In the genomic region with DNA sequence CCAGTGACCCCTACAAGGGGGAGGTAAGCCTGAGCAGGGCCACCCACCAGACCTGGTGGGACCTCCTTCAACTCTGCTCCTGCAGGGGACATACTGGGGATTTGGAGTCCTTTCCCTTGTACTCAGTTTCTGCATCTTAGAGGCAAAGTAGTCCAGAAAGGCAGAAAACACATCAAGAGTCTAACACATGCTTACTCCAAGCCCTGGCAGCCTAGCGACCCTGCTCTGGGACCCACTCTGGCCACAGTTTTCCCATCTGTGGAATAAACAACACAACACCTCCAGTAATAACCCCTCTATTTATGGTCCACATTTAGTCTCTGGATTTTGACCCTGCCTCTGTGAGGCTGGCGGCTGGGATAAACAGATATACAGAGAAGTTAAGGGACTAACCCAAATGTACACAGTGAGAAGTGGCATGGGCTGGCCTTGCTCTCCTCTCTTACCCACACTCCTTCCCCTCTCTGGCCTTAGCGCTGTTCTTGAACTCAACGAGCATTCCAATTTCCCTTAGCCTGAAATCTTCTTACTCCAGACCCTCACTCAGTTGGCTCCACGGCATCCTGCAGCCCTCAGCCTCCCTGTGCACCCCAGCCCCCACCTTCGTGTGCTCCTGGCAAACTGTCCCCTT, we compare ENCODE assay signal across 13 cellular contexts. TPM values are rescaled to one million over a fixed set of nuclear protein-coding genes. Genes with fewer than 3 reads are reported as not detected.
DNase-seq lines count a peak whose midpoint lies in the region; ATAC-seq and TF ChIP-seq lines count a peak whose summit lies in the region.
"Had no signal": no experiment of that assay in that cellular context is flagged by ENCODE, and none has a peak within 500 bp of the region (broad histone marks: within the 10 kb centered on the region; RNA-seq: fewer than 3 reads in every experiment).

No MANE protein-coding gene starts in this region.

- 61 to 76% methylated on average over 5 to 6 of the region's 6 CpGs for WGBS in esophagus squamous epithelium, 2 donors

- DNase-seq in RWPE1 (ENCODE audit: low spot score) (no peak), esophagus squamous epithelium (lab: John Stamatoyannopoulos, UW) (no peak), T-helper 1 cell (no peak), T-helper 2 cell (no peak)
- DNase-seq: activated T-cell treated with anti-CD3 and anti-CD28 coated beads for 4 hours, EL, NCI-H526, SHP77 treated with DMSO at 0.1 percent for 48 hours had no signal

- POLR2A ChIA-PET in RWPE1 (lab: Yijun Ruan, JAX; ENCODE audit: low non-redundant PET): no interaction called here

- no peak for ATAC-seq in HG03342 (IDR thresholded peaks at IDR 0.05; ENCODE audit: unreplicated experiment)
- ATAC-seq in GM21515 (IDR thresholded peaks at IDR 0.05; ENCODE audit: unreplicated experiment): no peak
- ATAC-seq: GM23338 had no signal

- no peak for TF ChIP-seq POLR2A in esophagus squamous epithelium (IDR thresholded peaks at IDR 0.05)

- H3K4me2 ChIP-seq in BLaER1: peak overlapping the region; percentile 100
- H3K4me2 ChIP-seq: GM23338 had no signal

- TF ChIP-seq CTCF in RWPE1 (conservative IDR thresholded peaks at IDR 0.05; ENCODE audit: low read depth) (no peak), esophagus squamous epithelium (IDR thresholded peaks at IDR 0.05) (no peak)

- intact Hi-C loops in esophagus squamous epithelium (cut with DNase I): loop anchor here (10.0 kb wide), 1 partner anchor 245 kb away; no protein-coding TSS in a partner anchor

- H3K4me1 ChIP-seq in BLaER1: peaks cover 83% of the 10 kb centered on the region
- peaks cover 55 to 86% (median 73%) of the 10 kb centered on the region in 3 donors for H3K4me1 ChIP-seq in esophagus squamous epithelium
- H3K4me1 ChIP-seq in rectal smooth muscle tissue (ENCODE audit: control insufficient read depth, insufficient read depth, low read length): peaks cover 51% of the 10 kb centered on the region

- H3K36me3 ChIP-seq in BLaER1 (peaks cover 54% of the 10 kb centered on the region), esophagus squamous epithelium (peaks cover 0 to 16% (median 0%) of the 10 kb centered on the region in 3 donors), rectal smooth muscle tissue (ENCODE audit: control insufficient read depth, insufficient read depth, low read length) (no peaks in the 10 kb centered on the region)

- H3K27ac ChIP-seq in BLaER1: peak overlapping the region; percentile 44; the same call in 1 of the 2 replicates
- peak overlapping the region; percentile 99 for H3K27ac ChIP-seq in RWPE1
- peak overlapping the region in 3 of 4 donors; percentile 90 to 96 (median 95) for H3K27ac ChIP-seq in esophagus squamous epithelium
- peak overlapping the region; percentile 95 for H3K27ac ChIP-seq in rectal smooth muscle tissue (ENCODE audit: low read depth, low read length)

- peak overlapping the region; percentile 99 for H3K9ac ChIP-seq in BLaER1
- no peak overlapping the region for H3K9ac ChIP-seq in rectal smooth muscle tissue (ENCODE audit: low read length)

- H4K20me1 ChIP-seq in BLaER1: peaks cover 79% of the 10 kb centered on the region

- CTCF ChIA-PET in RWPE1 (lab: Yijun Ruan, JAX): interaction anchor here (2.8 kb wide), 1 partner anchor 51 kb away, joined by 15 read pairs; no protein-coding TSS in a partner anchor

- H3K4me3 ChIP-seq in BLaER1 (peak overlapping the region; percentile 100; the same call in 1 of the 2 replicates), esophagus squamous epithelium (peak overlapping the region in 1 of 4 donors; percentile 4), rectal smooth muscle tissue (ENCODE audit: low read length) (no peak overlapping the region)
- H3K4me3 ChIP-seq: GM23338 had no signal

- H3K9me3 ChIP-seq in BLaER1 (no peaks in the 10 kb centered on the region), esophagus squamous epithelium (no peaks in the 10 kb centered on the region)

- H3K27me3 ChIP-seq in BLaER1 (no peaks in the 10 kb centered on the region), esophagus squamous epithelium (no peaks in the 10 kb centered on the region), rectal smooth muscle tissue (ENCODE audit: control insufficient read depth, insufficient read depth, low read length) (no peaks in the 10 kb centered on the region)

RNA-seq across cellular contexts. Expression of gene TLDC2, which starts 16.1 kb away (rescaled TPM):
- total RNA-seq in esophagus squamous epithelium: 1 to 10 TPM in 1 of 4 donors, under 1 TPM in 1, not detected in 2; 0.53 to 1.1 TPM

Comparison
In these comparisons a context has a peak if more than half of its experiments do, and no peak if none do; other contexts are left out.
1. H3K27ac ChIP-seq: peak in every context shown above with its lines; median percentile 99 in RWPE1; 95 in esophagus squamous epithelium; 95 in rectal smooth muscle tissue; 44 in BLaER1.